ENCODE assay signal across 20 cellular contexts in the genomic region with DNA sequence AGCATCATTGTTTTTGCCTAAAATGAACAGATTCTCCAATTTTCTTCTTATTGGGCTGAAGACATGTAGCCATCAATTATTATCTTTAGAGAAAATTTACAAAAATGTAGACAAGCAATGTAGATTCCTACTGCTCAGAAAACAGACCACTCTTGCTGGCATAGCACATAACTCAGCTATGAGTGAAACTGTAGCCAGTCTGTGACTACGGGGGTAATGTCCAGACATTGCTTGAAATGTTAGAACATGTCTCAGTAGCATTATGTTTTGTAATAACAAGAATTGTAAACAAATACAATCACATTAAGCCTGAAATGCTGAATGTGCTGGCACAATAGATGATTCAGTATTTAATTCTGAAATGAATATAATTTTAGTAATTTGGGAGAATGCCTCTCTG.
A peak's percentile ranks its signal among the peaks of the same experiment; 100 is the strongest.
DNase-seq lines count a peak whose midpoint lies in the region; ATAC-seq and TF ChIP-seq lines count a peak whose summit lies in the region.
"Had no signal": no experiment of that assay in that cellular context is flagged by ENCODE, and none has a peak within 500 bp of the region (broad histone marks: within the 10 kb centered on the region; RNA-seq: fewer than 3 reads in every experiment).

No MANE protein-coding gene starts in this region.

- H3K79me1 ChIP-seq in mesenchymal stem cell (replicated peaks; ENCODE audit: low read length, poor library complexity, severe bottlenecking), result no peaks in the 10 kb centered on the region

- ATAC-seq in GM18907 (IDR thresholded peaks at IDR 0.05; ENCODE audit: unreplicated experiment), result no peak
- ATAC-seq: GM12878 had no signal

- H4K8ac ChIP-seq in mesenchymal stem cell (ENCODE audit: low read length), result no peak overlapping the region

- POLR2A ChIA-PET in RWPE1 (lab: Yijun Ruan, JAX; ENCODE audit: low non-redundant PET), result no interaction called here

- no peak overlapping the region for H2BK5ac ChIP-seq in mesenchymal stem cell (ENCODE audit: low read depth, low read length, poor library complexity, severe bottlenecking)

- no peaks in the 10 kb centered on the region for H3K27me3 ChIP-seq in mesenchymal stem cell (ENCODE audit: control insufficient read depth in 1 of 2, insufficient read depth in 1 of 2, low read length in 2 of 2)
- H3K27me3 ChIP-seq in SJCRH30, result no peaks in the 10 kb centered on the region

- H3K18ac ChIP-seq in mesenchymal stem cell (ENCODE audit: low read depth in 1 of 2, low read length in 2 of 2), result no peak overlapping the region

- no peak overlapping the region for H3K9ac ChIP-seq in mesenchymal stem cell (ENCODE audit: low read length)

- no peaks in the 10 kb centered on the region for H3K4me1 ChIP-seq in mesenchymal stem cell (ENCODE audit: control insufficient read depth, insufficient read depth, low read depth, low read length)
- no peaks in the 10 kb centered on the region for H3K4me1 ChIP-seq in SJCRH30

- H3K14ac ChIP-seq in mesenchymal stem cell (ENCODE audit: low read length in 2 of 2), result no peak overlapping the region

- H4K91ac ChIP-seq in mesenchymal stem cell (ENCODE audit: low read length), result no peak overlapping the region

- no peak overlapping the region for H3K23ac ChIP-seq in mesenchymal stem cell (ENCODE audit: low read length in 2 of 2)

- TF ChIP-seq CTCF in RWPE1 (conservative IDR thresholded peaks at IDR 0.05; ENCODE audit: low read depth), result no peak
- no peak for TF ChIP-seq CTCF in epithelial cell of esophagus (IDR thresholded peaks at IDR 0.05; ENCODE audit: insufficient read depth, low read depth, low read length, missing control alignments)

- H2BK120ac ChIP-seq in mesenchymal stem cell (ENCODE audit: low read depth, low read length), result no peak overlapping the region

- H2BK12ac ChIP-seq in mesenchymal stem cell (ENCODE audit: low read length in 2 of 2), result no peak overlapping the region

- H3K4ac ChIP-seq in mesenchymal stem cell (ENCODE audit: low read depth in 1 of 2, low read length in 2 of 2), result no peak overlapping the region

- H3K4me2 ChIP-seq in mesenchymal stem cell (ENCODE audit: low read length, poor library complexity, severe bottlenecking), result no peak overlapping the region

- no peak overlapping the region for H2AFZ ChIP-seq in mesenchymal stem cell (ENCODE audit: low read depth, low read length)

- H3K36me3 ChIP-seq in mesenchymal stem cell (ENCODE audit: control insufficient read depth in 1 of 2, insufficient read depth in 2 of 2, low read depth in 1 of 2, low read length in 2 of 2) (no peaks in the 10 kb centered on the region), SJCRH30 (no peaks in the 10 kb centered on the region)

- CTCF ChIA-PET in RWPE1 (lab: Yijun Ruan, JAX), result interaction anchor here (0.6 kb wide), 1 partner anchor 241 kb away, joined by 5 read pairs; no protein-coding TSS in a partner anchor

- H2BK15ac ChIP-seq in mesenchymal stem cell (ENCODE audit: low read depth, poor library complexity, severe bottlenecking), result no peak overlapping the region

- no peak overlapping the region for H2AK5ac ChIP-seq in mesenchymal stem cell (ENCODE audit: low read length, severe bottlenecking)

- H3K4me3 ChIP-seq in epithelial cell of esophagus (ENCODE audit: low read length) (no peak overlapping the region), mesenchymal stem cell (ENCODE audit: insufficient read depth in 1 of 2, low read depth in 1 of 2, low read length in 2 of 2) (no peak overlapping the region), SJCRH30 (no peak overlapping the region)
- H3K4me3 ChIP-seq: GM12878 had no signal

- H3K27ac ChIP-seq in RWPE1 (no peak overlapping the region), mesenchymal stem cell (ENCODE audit: low read length, poor library complexity, severe bottlenecking) (no peak overlapping the region), SJCRH30 (no peak overlapping the region)

- DNase-seq in ELR (ENCODE audit: low read depth), result peak; percentile 12
- DNase-seq in RWPE1 (ENCODE audit: low spot score), result peak; percentile 9
- DNase-seq in epithelial cell of esophagus (ENCODE audit: low read depth), result peak; percentile 93
- peak; percentile 14 for DNase-seq in mesenchymal stem cell
- no peak for DNase-seq in dermis blood vessel endothelial cell
- no peak for DNase-seq in NCI-H226
- DNase-seq in SJCRH30, result no peak
- DNase-seq: C1 segment of cervical spinal cord; COR-L47; DMS153; NCI-H1092; NCI-H1694; NCI-H2107; NCI-H345; NCI-H526 treated with DMSO at 0.1 percent for 48 hours; NK-92 treated with Interleukin-12 subunit alpha and Interleukin-12 subunit beta, amount 100 ng/mL, for 24 hours; OCI-M1; RPMI8226 had no signal

- WGBS in mesenchymal stem cell, result 100% methylated on average over 1 of the region's 1 CpG

- no peaks in the 10 kb centered on the region for H3K9me3 ChIP-seq in mesenchymal stem cell (ENCODE audit: control insufficient read depth, low read length)
- no peaks in the 10 kb centered on the region for H3K9me3 ChIP-seq in SJCRH30 (replicated peaks)

Comparison
In these comparisons a context has a peak if more than half of its experiments do, and no peak if none do; other contexts are left out.
1. DNase-seq: peak in ELR (single experiment), RWPE1 (single experiment), epithelial cell of esophagus (single experiment) and mesenchymal stem cell (single experiment); none in dermis blood vessel endothelial cell (single experiment), NCI-H226 (single experiment) and SJCRH30 (0 of 2).